Comparison of ENCODE assay signal across 22 cellular contexts in the genomic region with DNA sequence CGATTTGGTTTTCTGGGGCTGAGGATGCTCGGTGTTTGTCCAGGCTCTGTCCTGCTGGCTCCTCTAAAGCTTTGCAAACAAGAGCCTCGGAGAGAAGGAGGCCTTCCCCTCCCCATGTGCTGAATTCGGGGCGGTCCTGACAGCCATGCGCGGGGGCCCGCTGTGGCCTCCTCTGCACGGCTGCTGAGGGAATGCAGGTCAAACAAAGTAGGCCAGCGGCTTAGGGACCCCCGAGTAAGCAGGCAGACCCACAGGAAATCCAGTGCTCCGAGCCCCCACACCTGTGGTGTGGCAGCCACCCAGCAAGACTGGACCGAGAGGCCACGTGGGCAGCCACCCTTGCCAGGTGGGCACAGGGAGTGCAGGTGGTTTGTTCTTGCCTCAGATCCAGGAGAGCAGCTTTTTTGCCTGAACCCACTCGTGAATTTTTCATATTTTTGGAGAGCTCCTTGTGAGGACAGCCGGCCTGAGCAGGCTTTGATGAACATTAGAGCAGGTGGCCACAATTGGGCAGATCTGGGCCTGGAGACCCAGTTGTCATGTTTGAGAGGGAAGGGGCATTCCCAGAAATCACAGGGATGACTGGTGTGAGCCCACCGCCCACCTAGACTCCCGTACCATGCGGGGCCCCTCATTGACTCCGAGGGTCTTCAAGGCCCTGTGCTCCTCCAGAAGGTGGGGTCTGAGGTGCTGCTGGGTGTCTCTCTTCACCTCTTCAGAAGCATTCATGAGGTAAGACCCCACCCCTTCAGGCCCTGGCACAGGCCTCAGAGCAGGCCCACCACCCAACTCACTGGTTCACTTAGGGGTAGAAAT. TPM values are rescaled to one million over a fixed set of nuclear protein-coding genes. Genes with fewer than 3 reads are reported as not detected.
DNase-seq lines count a peak whose midpoint lies in the region; ATAC-seq, FAIRE-seq and TF ChIP-seq lines count a peak whose summit lies in the region.
"Had no signal": no experiment of that assay in that cellular context is flagged by ENCODE, and none has a peak within 500 bp of the region (broad histone marks: within the 10 kb centered on the region; RNA-seq: fewer than 3 reads in every experiment).

No MANE protein-coding gene starts in this region.

- H3K36me3 Mint-ChIP-seq in astrocyte (ENCODE audit: low read depth, unreplicated experiment), result peaks cover 2% of the 10 kb centered on the region
- H3K36me3 Mint-ChIP-seq: immature natural killer cell had no signal

- intact Hi-C loops in lower lobe of right lung (cut with DNase I), result no loop called here
- intact Hi-C loops in upper lobe of right lung (cut with DNase I), result no loop called here

- peaks cover 2% of the 10 kb centered on the region for H3K9me3 Mint-ChIP-seq in astrocyte (ENCODE audit: unreplicated experiment)
- H3K9me3 Mint-ChIP-seq in stimulated activated naive CD8-positive, alpha-beta T cell treated with anti-CD3 and anti-CD28 coated beads, Interleukin-15, amount 100 ng/mL, for 72 hours, result no peaks in the 10 kb centered on the region
- H3K9me3 Mint-ChIP-seq: activated CD8-positive, alpha-beta T cell treated with anti-CD3 and anti-CD28 coated beads for 36 hours; immature natural killer cell had no signal

- peaks cover 3% of the 10 kb centered on the region for H3K27me3 ChIP-seq in astrocyte (ENCODE audit: insufficient read depth, low read length)
- H3K27me3 ChIP-seq in lower lobe of right lung (ENCODE audit: low read depth), result no peaks in the 10 kb centered on the region
- no peaks in the 10 kb centered on the region for H3K27me3 ChIP-seq in upper lobe of right lung
- H3K27me3 ChIP-seq: dorsolateral prefrontal cortex, neutrophil had no signal

- H3K4me3 Mint-ChIP-seq in astrocyte (ENCODE audit: unreplicated experiment), result peak overlapping the region; percentile 34
- no peak overlapping the region for H3K4me3 Mint-ChIP-seq in stimulated activated naive CD8-positive, alpha-beta T cell treated with anti-CD3 and anti-CD28 coated beads, Interleukin-15, amount 100 ng/mL, for 72 hours
- H3K4me3 Mint-ChIP-seq: activated CD8-positive, alpha-beta T cell treated with anti-CD3 and anti-CD28 coated beads for 36 hours; immature natural killer cell had no signal

- H3K4me3 ChIP-seq in astrocyte (ENCODE audit: insufficient read depth, low read depth, low read length) (no peak overlapping the region), lower lobe of right lung (no peak overlapping the region), upper lobe of right lung (no peak overlapping the region)
- H3K4me3 ChIP-seq: dorsolateral prefrontal cortex, lung had no signal

- no peak overlapping the region for H2AFZ ChIP-seq in astrocyte (ENCODE audit: low read depth, low read length)

- ATAC-seq in lower lobe of right lung, result no peak
- ATAC-seq in upper lobe of right lung, result no peak
- ATAC-seq in stimulated activated naive CD8-positive, alpha-beta T cell treated with anti-CD3 and anti-CD28 coated beads, Interleukin-15, amount 100 ng/mL, for 72 hours, result no peak
- no peak for ATAC-seq in HG02938 (IDR thresholded peaks at IDR 0.05; ENCODE audit: unreplicated experiment)
- ATAC-seq: activated CD8-positive, alpha-beta T cell treated with anti-CD3 and anti-CD28 coated beads for 36 hours had no signal

- H3K27ac ChIP-seq in astrocyte (ENCODE audit: low read depth, low read length) (no peak overlapping the region), lower lobe of right lung (peak overlapping the region; percentile 41), upper lobe of right lung (no peak overlapping the region)
- H3K27ac ChIP-seq: 22Rv1, neutrophil had no signal

- H3K9me3 ChIP-seq in astrocyte (ENCODE audit: insufficient read depth, low read depth, low read length) (no peaks in the 10 kb centered on the region), lower lobe of right lung (no peaks in the 10 kb centered on the region), upper lobe of right lung (no peaks in the 10 kb centered on the region)
- H3K9me3 ChIP-seq: neutrophil had no signal

- H3K4me2 ChIP-seq in astrocyte (ENCODE audit: low read length), result no peak overlapping the region

- H4K20me1 ChIP-seq in astrocyte (ENCODE audit: insufficient read depth, low read length), result no peaks in the 10 kb centered on the region

- DNase-seq in NCI-H146 (lab: John Stamatoyannopoulos, UW) (peak; percentile 28), NCI-H146 treated with DMSO at 0.1 percent for 48 hours (lab: John Stamatoyannopoulos, UW; ENCODE audit: unreplicated experiment) (no peak), astrocyte (ENCODE audit: low read depth) (no peak), lower lobe of right lung (peak; percentile 34), upper lobe of right lung (peak; percentile 54), EL (no peak)
- no peak for DNase-seq in stimulated activated naive CD8-positive, alpha-beta T cell treated with anti-CD3 and anti-CD28 coated beads, Interleukin-15, amount 100 ng/mL, for 72 hours
- DNase-seq: activated CD4-positive, CD25-positive, alpha-beta regulatory T cell treated with anti-CD3 and anti-CD28 coated beads, Interleukin-2, amount 50 U/mL, for 72 hours; activated CD8-positive, alpha-beta T cell treated with anti-CD3 and anti-CD28 coated beads for 36 hours; activated gamma-delta T cell treated with Interleukin-2 at 50 U/mL for 16 hours; activated T-cell treated with anti-CD3 and anti-CD28 coated beads for 4 hours; central memory CD4-positive, alpha-beta T cell; immature natural killer cell; Karpas-422; NCI-H187 treated with DMSO at 0.1 percent for 48 hours; NCI-H2227 treated with DMSO at 0.1 percent for 48 hours; NCI-H774 had no signal

- no peak overlapping the region for H3K9ac ChIP-seq in astrocyte (ENCODE audit: low read length)

- H3K27me3 Mint-ChIP-seq in astrocyte (ENCODE audit: low read depth, unreplicated experiment), result peaks cover 19% of the 10 kb centered on the region
- no peaks in the 10 kb centered on the region for H3K27me3 Mint-ChIP-seq in stimulated activated naive CD8-positive, alpha-beta T cell treated with anti-CD3 and anti-CD28 coated beads, Interleukin-15, amount 100 ng/mL, for 72 hours
- H3K27me3 Mint-ChIP-seq: activated CD8-positive, alpha-beta T cell treated with anti-CD3 and anti-CD28 coated beads for 36 hours had no signal

- H3K36me3 ChIP-seq in astrocyte (ENCODE audit: insufficient read depth, low read length), result no peaks in the 10 kb centered on the region
- no peaks in the 10 kb centered on the region for H3K36me3 ChIP-seq in lower lobe of right lung
- no peaks in the 10 kb centered on the region for H3K36me3 ChIP-seq in upper lobe of right lung
- H3K36me3 ChIP-seq: neutrophil had no signal

- no peak for TF ChIP-seq CTCF in astrocyte (IDR thresholded peaks at IDR 0.05; ENCODE audit: insufficient read depth, low read depth, low read length)
- TF ChIP-seq CTCF in lower lobe of right lung (IDR thresholded peaks at IDR 0.05), result no peak
- no peak for TF ChIP-seq CTCF in upper lobe of right lung (IDR thresholded peaks at IDR 0.05)

- no peaks in the 10 kb centered on the region for H3K79me2 ChIP-seq in astrocyte (ENCODE audit: insufficient read depth, low read length)

- peaks cover 15% of the 10 kb centered on the region for H3K4me1 Mint-ChIP-seq in astrocyte (ENCODE audit: low read depth, unreplicated experiment)
- no peaks in the 10 kb centered on the region for H3K4me1 Mint-ChIP-seq in stimulated activated naive CD8-positive, alpha-beta T cell treated with anti-CD3 and anti-CD28 coated beads, Interleukin-15, amount 100 ng/mL, for 72 hours
- H3K4me1 Mint-ChIP-seq: immature natural killer cell had no signal

- H3K27ac Mint-ChIP-seq in astrocyte (ENCODE audit: unreplicated experiment), result no peak overlapping the region
- no peak overlapping the region for H3K27ac Mint-ChIP-seq in stimulated activated naive CD8-positive, alpha-beta T cell treated with anti-CD3 and anti-CD28 coated beads, Interleukin-15, amount 100 ng/mL, for 72 hours
- H3K27ac Mint-ChIP-seq: activated CD8-positive, alpha-beta T cell treated with anti-CD3 and anti-CD28 coated beads for 36 hours; immature natural killer cell had no signal

- FAIRE-seq in astrocyte (lab: Jason Lieb, UNC), result no peak

- H3K4me1 ChIP-seq in astrocyte (ENCODE audit: insufficient read depth, low read length) (peaks cover 14% of the 10 kb centered on the region), lower lobe of right lung (peaks cover under 1% of the 10 kb centered on the region), upper lobe of right lung (peaks cover 3% of the 10 kb centered on the region)

RNA-seq across cellular contexts. Expression of a gene that starts 43.0 kb away (rescaled TPM):
- total RNA-seq in astrocyte, result 2.5 TPM in 2 replicates
- total RNA-seq in lower lobe of right lung, result 1.6 TPM
- total RNA-seq in upper lobe of right lung, result 2.0 TPM

Comparison
In these comparisons a context has a peak if more than half of its experiments do, and no peak if none do; other contexts are left out.
1. DNase-seq: peak in NCI-H146 (single experiment), lower lobe of right lung (single experiment) and upper lobe of right lung (single experiment); none in NCI-H146 treated with DMSO at 0.1 percent for 48 hours (single experiment), astrocyte (single experiment), stimulated activated naive CD8-positive, alpha-beta T cell treated with anti-CD3 and anti-CD28 coated beads, Interleukin-15, amount 100 ng/mL, for 72 hours (0 of 2) and EL (single experiment).